Comparison of ENCODE assay signal across 23 cellular contexts in the genomic region with DNA sequence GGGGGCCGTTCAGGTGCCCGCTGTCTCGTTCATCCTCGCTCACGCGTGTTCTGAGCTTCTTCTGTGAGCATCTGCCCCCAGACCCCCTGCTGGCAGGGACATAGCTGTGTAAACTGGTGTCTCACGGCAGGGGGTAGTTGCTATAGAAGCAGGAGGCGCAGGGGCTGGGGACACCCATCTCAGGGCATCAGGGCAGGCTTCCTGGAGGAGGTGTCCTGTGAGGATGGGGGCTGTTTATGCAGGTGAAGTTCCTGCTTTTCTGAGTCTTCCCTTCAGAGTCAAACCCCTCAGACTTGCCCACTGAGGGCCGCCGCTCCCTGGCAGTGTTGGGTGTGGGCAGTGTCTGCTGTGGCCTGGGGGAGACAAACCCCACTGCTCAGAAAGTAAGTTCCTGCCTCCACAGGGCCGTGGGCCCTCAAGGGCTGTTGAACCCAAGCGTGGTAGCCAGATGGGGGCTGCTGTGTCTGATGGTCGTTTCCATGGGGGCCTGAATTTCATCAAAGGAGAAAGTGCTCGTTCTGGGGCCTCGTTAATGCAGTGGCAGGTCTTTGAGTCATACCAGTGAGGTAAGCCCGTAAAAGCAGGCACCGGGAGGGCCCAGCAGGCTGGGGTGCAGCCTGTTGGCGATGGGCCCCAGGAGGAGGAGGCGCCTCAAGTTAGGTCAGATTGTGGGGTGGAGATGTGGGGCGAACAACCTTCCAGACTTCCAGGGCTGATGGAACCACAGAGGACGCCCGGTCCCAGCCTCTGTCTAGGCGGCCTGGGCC.
"Had no signal": no experiment of that assay in that cellular context is flagged by ENCODE, and none has a peak within 500 bp of the region (broad histone marks: within the 10 kb centered on the region; RNA-seq: fewer than 3 reads in every experiment).

No MANE protein-coding gene starts in this region.

- DNase-seq: activated CD4-positive, alpha-beta T cell treated with anti-CD3 and anti-CD28 coated beads, Interleukin-2, amount 10 ng/mL, durations not matched to agents 7 days and 5 days; activated CD8-positive, alpha-beta T cell treated with anti-CD3 and anti-CD28 coated beads, Interleukin-2, amount 10 ng/mL, durations not matched to agents 7 days and 5 days; activated naive CD4-positive, alpha-beta T cell treated with anti-CD3 and anti-CD28 coated beads for 36 hours; activated naive CD8-positive, alpha-beta T cell treated with anti-CD3 and anti-CD28 coated beads, Interleukin-2, amount 50 U/mL, for 24 hours; activated T-cell treated with anti-CD3 and anti-CD28 coated beads, Interleukin-2, amount 50 U/mL, for 24 hours; anterior cingulate cortex; caudate nucleus; effector memory CD8-positive, alpha-beta T cell; left cardiac atrium; mesenchymal stem cell; mucosa of descending colon; naive B cell; ovary; right lobe of liver; small intestine; stimulated activated CD4-positive, alpha-beta T cell treated with anti-CD3 and anti-CD28 coated beads, Interleukin-15, amount 100 ng/mL, for 24 hours; stimulated activated CD4-positive, alpha-beta T cell treated with anti-CD3 and anti-CD28 coated beads, Interleukin-4, amount 100 ng/mL, for 1 hour; stimulated activated naive CD8-positive, alpha-beta T cell treated with anti-CD3 and anti-CD28 coated beads, Interleukin-15, amount 100 ng/mL, for 72 hours; trophoblast cell had no signal

- H3K27me3 ChIP-seq: hepatocyte, ovary, right lobe of liver, suprapubic skin, vagina had no signal

- H3K4me3 ChIP-seq: hepatocyte, mucosa of descending colon, ovary, right lobe of liver, suprapubic skin, vagina had no signal

- ATAC-seq: activated CD4-positive, CD25-positive, alpha-beta regulatory T cell treated with anti-CD3 and anti-CD28 coated beads, Interleukin-2, amount 50 U/mL, for 24 hours; activated CD8-positive, alpha-beta T cell treated with anti-CD3 and anti-CD28 coated beads, Interleukin-2, amount 10 ng/mL, durations not matched to agents 7 days and 5 days; activated naive CD8-positive, alpha-beta T cell treated with anti-CD3 and anti-CD28 coated beads, Interleukin-2, amount 50 U/mL, for 24 hours; effector memory CD8-positive, alpha-beta T cell; left cardiac atrium; mucosa of descending colon; right lobe of liver; stimulated activated naive CD8-positive, alpha-beta T cell treated with anti-CD3 and anti-CD28 coated beads, Interleukin-15, amount 100 ng/mL, for 72 hours had no signal

- H3K36me3 ChIP-seq: ovary, right lobe of liver, suprapubic skin, vagina had no signal

- H3K4me1 ChIP-seq: right lobe of liver, suprapubic skin, vagina had no signal

- H3K9me3 ChIP-seq: mucosa of descending colon, ovary, right lobe of liver, suprapubic skin, vagina had no signal

- H3K27ac ChIP-seq: hepatocyte, ovary, right lobe of liver, suprapubic skin, vagina had no signal
